ENCODE assay signal across 16 cellular contexts in the genomic region with DNA sequence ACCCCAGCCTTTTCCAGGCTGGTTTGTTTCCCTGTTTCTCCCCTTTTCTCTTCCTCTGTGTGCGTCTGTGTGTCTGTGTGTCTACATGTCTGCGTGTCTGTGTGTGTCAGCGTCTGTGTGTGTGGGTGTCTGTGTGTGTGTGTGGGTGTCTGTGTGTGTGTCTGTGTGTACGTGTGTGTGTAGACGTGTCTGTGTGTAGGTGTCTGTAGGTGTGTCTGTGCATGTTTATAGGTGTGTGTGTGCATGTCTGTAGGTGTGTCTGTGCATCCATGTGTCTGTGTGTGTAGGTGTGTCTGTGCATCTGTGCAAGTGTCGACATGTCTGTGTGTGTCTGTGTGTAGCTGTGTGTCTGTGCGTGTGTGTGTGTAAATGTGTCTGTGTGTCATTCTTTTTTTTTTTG. TPM values are rescaled to one million over a fixed set of nuclear protein-coding genes. Genes with fewer than 3 reads are reported as not detected.
A peak's percentile ranks its signal among the peaks of the same experiment; 100 is the strongest.
DNase-seq lines count a peak whose midpoint lies in the region; FAIRE-seq and TF ChIP-seq lines count a peak whose summit lies in the region.
"Had no signal": no experiment of that assay in that cellular context is flagged by ENCODE, and none has a peak within 500 bp of the region (broad histone marks: within the 10 kb centered on the region; RNA-seq: fewer than 3 reads in every experiment).

No MANE protein-coding gene starts in this region.

- H3K4me3 Mint-ChIP-seq in activated naive CD4-positive, alpha-beta T cell treated with anti-CD3 and anti-CD28 coated beads, Interleukin-2, amount 50 U/mL, for 24 hours: no peak overlapping the region
- H3K4me3 Mint-ChIP-seq in astrocyte (ENCODE audit: unreplicated experiment) (peak overlapping the region; percentile 21), glutamatergic neuron (ENCODE audit: unreplicated experiment) (peak overlapping the region; percentile 17)

- peak overlapping the region; percentile 10 for H3K27ac Mint-ChIP-seq in activated naive CD4-positive, alpha-beta T cell treated with anti-CD3 and anti-CD28 coated beads, Interleukin-2, amount 50 U/mL, for 24 hours
- H3K27ac Mint-ChIP-seq in astrocyte (ENCODE audit: unreplicated experiment) (no peak overlapping the region), glutamatergic neuron (ENCODE audit: unreplicated experiment) (peak overlapping the region; percentile 34)

- peaks cover 1% of the 10 kb centered on the region for H3K27me3 Mint-ChIP-seq in activated naive CD4-positive, alpha-beta T cell treated with anti-CD3 and anti-CD28 coated beads, Interleukin-2, amount 50 U/mL, for 24 hours
- peaks cover 37% of the 10 kb centered on the region for H3K27me3 Mint-ChIP-seq in astrocyte (ENCODE audit: low read depth, unreplicated experiment)
- peaks cover 26% of the 10 kb centered on the region for H3K27me3 Mint-ChIP-seq in glutamatergic neuron (ENCODE audit: unreplicated experiment)

- H3K9me3 ChIP-seq in astrocyte (ENCODE audit: insufficient read depth, low read depth, low read length): no peaks in the 10 kb centered on the region
- H3K9me3 ChIP-seq in spleen: peaks cover 0 to 5% (median 0%) of the 10 kb centered on the region in 8 donors
- H3K9me3 ChIP-seq: A549, MG63 had no signal

- peaks cover 7% of the 10 kb centered on the region for H3K4me1 Mint-ChIP-seq in activated naive CD4-positive, alpha-beta T cell treated with anti-CD3 and anti-CD28 coated beads, Interleukin-2, amount 50 U/mL, for 24 hours
- peaks cover 7% of the 10 kb centered on the region for H3K4me1 Mint-ChIP-seq in astrocyte (ENCODE audit: low read depth, unreplicated experiment)
- H3K4me1 Mint-ChIP-seq in glutamatergic neuron (ENCODE audit: low read depth, unreplicated experiment): peaks cover 4% of the 10 kb centered on the region

- H2AFZ ChIP-seq in astrocyte (ENCODE audit: low read depth, low read length): no peak overlapping the region

- no peaks in the 10 kb centered on the region for H4K20me1 ChIP-seq in astrocyte (ENCODE audit: insufficient read depth, low read length)

- no peak overlapping the region for H3K27ac ChIP-seq in astrocyte (ENCODE audit: low read depth, low read length)
- H3K27ac ChIP-seq in spleen: no peak overlapping the region
- H3K27ac ChIP-seq: A549 had no signal

- WGBS in spleen, 5 donors: 76 to 86% (median 82%) methylated on average over 7 of the region's 7 CpGs

- no peak for TF ChIP-seq POLR2A in spleen (IDR thresholded peaks at IDR 0.05)

- H3K4me3 ChIP-seq in astrocyte (ENCODE audit: insufficient read depth, low read depth, low read length): no peak overlapping the region
- H3K4me3 ChIP-seq in spleen: no peak overlapping the region
- H3K4me3 ChIP-seq: A549, MG63 had no signal

- no peaks in the 10 kb centered on the region for H3K36me3 ChIP-seq in astrocyte (ENCODE audit: insufficient read depth, low read length)
- no peaks in the 10 kb centered on the region for H3K36me3 ChIP-seq in spleen
- H3K36me3 ChIP-seq: MG63 had no signal

- no peak for TF ChIP-seq CTCF in astrocyte (IDR thresholded peaks at IDR 0.05; ENCODE audit: insufficient read depth, low read depth, low read length)
- TF ChIP-seq CTCF in glutamatergic neuron (IDR thresholded peaks at IDR 0.05; ENCODE audit: partially characterized antibody, unreplicated experiment): no peak
- no peak for TF ChIP-seq CTCF in spleen (IDR thresholded peaks at IDR 0.05 in 8 of 11, conservative IDR thresholded peaks at IDR 0.05 in 3 of 11)

- intact Hi-C loops in spleen (cut with DNase I; ENCODE audit: low total_unique reads): no loop called here

- no peaks in the 10 kb centered on the region for H3K9me3 Mint-ChIP-seq in activated naive CD4-positive, alpha-beta T cell treated with anti-CD3 and anti-CD28 coated beads, Interleukin-2, amount 50 U/mL, for 24 hours
- no peaks in the 10 kb centered on the region for H3K9me3 Mint-ChIP-seq in astrocyte (ENCODE audit: unreplicated experiment)
- peaks cover 28% of the 10 kb centered on the region for H3K9me3 Mint-ChIP-seq in glutamatergic neuron (ENCODE audit: unreplicated experiment)

- H3K79me2 ChIP-seq in astrocyte (ENCODE audit: insufficient read depth, low read length): no peaks in the 10 kb centered on the region

- no peak overlapping the region for H3K4me2 ChIP-seq in astrocyte (ENCODE audit: low read length)
- H3K4me2 ChIP-seq: A549 had no signal

- H3K4me1 ChIP-seq in astrocyte (ENCODE audit: insufficient read depth, low read length) (no peaks in the 10 kb centered on the region), spleen (peaks cover 0 to 32% (median 23%) of the 10 kb centered on the region in 6 donors)
- H3K4me1 ChIP-seq: A549 had no signal

- H3K9ac ChIP-seq in astrocyte (ENCODE audit: low read length): no peak overlapping the region

- H3K27me3 ChIP-seq in astrocyte (ENCODE audit: insufficient read depth, low read length) (peaks cover 35% of the 10 kb centered on the region), spleen (replicated peaks in 1 of 7) (peaks cover 0 to 100% (median 49%) of the 10 kb centered on the region in 7 donors)

- no peak for FAIRE-seq in astrocyte (lab: Jason Lieb, UNC)
- FAIRE-seq: A549 had no signal

- H3K36me3 Mint-ChIP-seq in activated naive CD4-positive, alpha-beta T cell treated with anti-CD3 and anti-CD28 coated beads, Interleukin-2, amount 50 U/mL, for 24 hours: no peaks in the 10 kb centered on the region
- no peaks in the 10 kb centered on the region for H3K36me3 Mint-ChIP-seq in astrocyte (ENCODE audit: low read depth, unreplicated experiment)
- H3K36me3 Mint-ChIP-seq in glutamatergic neuron (ENCODE audit: unreplicated experiment): no peaks in the 10 kb centered on the region

- DNase-seq in activated naive CD4-positive, alpha-beta T cell treated with anti-CD3 and anti-CD28 coated beads, Interleukin-2, amount 50 U/mL, for 16 hours: no peak
- no peak for DNase-seq in astrocyte (ENCODE audit: low read depth)
- no peak for DNase-seq in glutamatergic neuron
- peak; percentile 15 for DNase-seq in spleen
- no peak for DNase-seq in NCI-H524 (lab: John Stamatoyannopoulos, UW)
- no peak for DNase-seq in NCI-H1436 (lab: John Stamatoyannopoulos, UW)
- DNase-seq in SKM-1 (lab: John Stamatoyannopoulos, UW; ENCODE audit: unreplicated experiment): no peak
- DNase-seq: EL, Karpas-422, MG63, NCI-H1092 treated with DMSO at 0.1 percent for 48 hours, NCI-H1694 treated with DMSO at 0.1 percent for 48 hours, NCI-H69 had no signal

RNA-seq across cellular contexts. Expression of a gene that starts 3.3 kb away (rescaled TPM):
- total RNA-seq in astrocyte: not detected in 2 replicates
- not detected for total RNA-seq in glutamatergic neuron (ENCODE audit: unreplicated experiment)
- under 1 TPM in 2 of 7 donors, not detected in 5; 0.17 to 0.34 TPM for total RNA-seq in spleen
- under 1 TPM in 2 of 3 donors, not detected in 1; 0.02 to 0.03 TPM for polyA plus RNA-seq in spleen
- total RNA-seq: OCI-LY7 had no signal
- polyA plus RNA-seq: A549 had no signal

RNA-seq across cellular contexts. Expression of a gene that starts 29.5 kb away (rescaled TPM):
- 0.65 and 0.66 TPM in 2 replicates for total RNA-seq in astrocyte
- 3.0 TPM for total RNA-seq in glutamatergic neuron (ENCODE audit: unreplicated experiment)
- total RNA-seq in spleen: 1 to 10 TPM; 5.2 to 9.9 (median 7.5) TPM
- 10 to 100 TPM in 1 of 3 donors, 1 to 10 TPM in 2; 7.2 to 16.3 (median 9.3) TPM for polyA plus RNA-seq in spleen
- total RNA-seq: OCI-LY7 had no signal
- polyA plus RNA-seq: A549 had no signal

RNA-seq across cellular contexts. Expression of a gene that starts 37.0 kb away (rescaled TPM):
- total RNA-seq in astrocyte (0.34 and 0.41 TPM in 2 replicates), glutamatergic neuron (ENCODE audit: unreplicated experiment) (0.29 TPM), spleen (10 to 100 TPM in 5 of 7 donors, 1 to 10 TPM in 2; 6.6 to 18.9 (median 12.5) TPM)
- polyA plus RNA-seq in spleen: 10 to 100 TPM; 14.7 to 23.4 (median 14.7) TPM
- polyA plus RNA-seq: A549 had no signal

RNA-seq across cellular contexts. Expression of a gene that starts 54.9 kb away (rescaled TPM):
- total RNA-seq in astrocyte: 175 and 180 TPM in 2 replicates
- 89.2 TPM for total RNA-seq in glutamatergic neuron (ENCODE audit: unreplicated experiment)
- total RNA-seq in spleen: 100 to 1,000 TPM in 4 of 7 donors, 10 to 100 TPM in 3; 87.2 to 145 (median 114) TPM
- polyA plus RNA-seq in spleen: 10 to 100 TPM; 39.1 to 84.2 (median 49.4) TPM

RNA-seq across cellular contexts. Expression of a gene that starts 55.1 kb away (rescaled TPM):
- total RNA-seq in astrocyte (22.4 and 27.5 TPM in 2 replicates), glutamatergic neuron (ENCODE audit: unreplicated experiment) (30.0 TPM), spleen (10 to 100 TPM; 13.2 to 25.1 (median 19.3) TPM)
- polyA plus RNA-seq in spleen: 10 to 100 TPM in 2 of 3 donors, 1 to 10 TPM in 1; 7.9 to 16.6 (median 12.1) TPM
